Comparison of ENCODE assay signal across 20 cellular contexts in genomic region chrX:9528498-9528897, GRCh38.
DNase-seq lines count a peak whose midpoint lies in the region; ATAC-seq and TF ChIP-seq lines count a peak whose summit lies in the region.
"Had no signal": no experiment of that assay in that cellular context is flagged by ENCODE, and none has a peak within 500 bp of the region (broad histone marks: within the 10 kb centered on the region; RNA-seq: fewer than 3 reads in every experiment).

No MANE protein-coding gene starts in this region.

- intact Hi-C loops in heart left ventricle (cut with DNase I): loop anchor here in 2 of 10 donors (5.0 to 10.0 kb wide), 2 partner anchors 54 to 61 kb away; partner anchors contain the start of gene TBL1X (in 1 of the 2)

- H3K27me3 Mint-ChIP-seq in activated CD8-positive, alpha-beta memory T cell treated with anti-CD3 and anti-CD28 coated beads, Interleukin-2, amount 10 ng/mL, durations not matched to agents 7 days and 5 days: no peaks in the 10 kb centered on the region
- H3K27me3 Mint-ChIP-seq: B cell; CD4-positive, alpha-beta T cell had no signal

- TF ChIP-seq CTCF in cardiac muscle cell (IDR thresholded peaks at IDR 0.05; ENCODE audit: low read depth, low read length): no peak
- no peak for TF ChIP-seq CTCF in heart left ventricle (IDR thresholded peaks at IDR 0.05)
- TF ChIP-seq CTCF in coronary artery (IDR thresholded peaks at IDR 0.05): no peak

- no peak overlapping the region for H3K9ac ChIP-seq in HUES48 (ENCODE audit: low read depth, low read length)
- H3K9ac ChIP-seq: BLaER1 treated with 17β-estradiol and CSF1 and Interleukin-3, amounts not matched to agents 10 nM and 100 nM had no signal

- CTCF ChIA-PET in activated CD8-positive, alpha-beta memory T cell treated with anti-CD3 and anti-CD28 coated beads, Interleukin-2, amount 10 ng/mL, durations not matched to agents 7 days and 5 days (lab: Charles Lee): no interaction called here

- peaks cover 39% of the 10 kb centered on the region for H3K4me1 ChIP-seq in cardiac muscle cell (ENCODE audit: low read depth)
- peaks cover 0 to 15% (median 4%) of the 10 kb centered on the region in 12 donors for H3K4me1 ChIP-seq in heart left ventricle
- peaks cover 66% of the 10 kb centered on the region for H3K4me1 ChIP-seq in HUES48 (ENCODE audit: control insufficient read depth, insufficient read depth, low read length)

- H3K4me3 Mint-ChIP-seq in activated CD8-positive, alpha-beta memory T cell treated with anti-CD3 and anti-CD28 coated beads, Interleukin-2, amount 10 ng/mL, durations not matched to agents 7 days and 5 days: no peak overlapping the region
- H3K4me3 Mint-ChIP-seq: B cell; CD4-positive, alpha-beta T cell had no signal

- H3K36me3 ChIP-seq in cardiac muscle cell (no peaks in the 10 kb centered on the region), heart left ventricle (no peaks in the 10 kb centered on the region), HUES48 (ENCODE audit: control insufficient read depth, insufficient read depth, low read length) (no peaks in the 10 kb centered on the region)

- TF ChIP-seq POLR2A in heart left ventricle (IDR thresholded peaks at IDR 0.05): no peak

- H3K9me3 Mint-ChIP-seq in activated CD8-positive, alpha-beta memory T cell treated with anti-CD3 and anti-CD28 coated beads, Interleukin-2, amount 10 ng/mL, durations not matched to agents 7 days and 5 days (ENCODE audit: low read depth): no peaks in the 10 kb centered on the region
- H3K9me3 Mint-ChIP-seq: CD14-positive monocyte; CD4-positive, alpha-beta T cell had no signal

- H3K4me1 Mint-ChIP-seq in activated CD8-positive, alpha-beta memory T cell treated with anti-CD3 and anti-CD28 coated beads, Interleukin-2, amount 10 ng/mL, durations not matched to agents 7 days and 5 days: peaks cover 23% of the 10 kb centered on the region

- no peaks in the 10 kb centered on the region for H3K27me3 ChIP-seq in cardiac muscle cell
- H3K27me3 ChIP-seq in heart left ventricle: peaks cover 0 to 16% (median 0%) of the 10 kb centered on the region in 9 donors
- no peaks in the 10 kb centered on the region for H3K27me3 ChIP-seq in HUES48 (ENCODE audit: control insufficient read depth, insufficient read depth, low read length)
- H3K27me3 ChIP-seq: BLaER1 treated with 17β-estradiol and CSF1 and Interleukin-3, amounts not matched to agents 10 nM and 100 nM had no signal

- 64 to 94% (median 78%) methylated on average over 7 of the region's 7 CpGs for WGBS in heart left ventricle, 4 donors

- peak overlapping the region; percentile 68 for H3K27ac ChIP-seq in cardiac muscle cell
- H3K27ac ChIP-seq in heart left ventricle: no peak overlapping the region
- H3K27ac ChIP-seq in HUES48 (ENCODE audit: low read depth, low read length): peak overlapping the region; percentile 42
- no peak overlapping the region for H3K27ac ChIP-seq in coronary artery
- H3K27ac ChIP-seq: 22Rv1; BLaER1 treated with 17β-estradiol and CSF1 and Interleukin-3, amounts not matched to agents 10 nM and 100 nM had no signal

- no peak overlapping the region for H3K4me3 ChIP-seq in cardiac muscle cell
- H3K4me3 ChIP-seq in heart left ventricle: no peak overlapping the region
- H3K4me3 ChIP-seq in HUES48 (ENCODE audit: low read depth, low read length): peak overlapping the region; percentile 20; the same call in 1 of the 2 replicates
- H3K4me3 ChIP-seq in coronary artery: no peak overlapping the region
- H3K4me3 ChIP-seq: BLaER1 treated with 17β-estradiol and CSF1 and Interleukin-3, amounts not matched to agents 10 nM and 100 nM; GM12878 had no signal

- DNase-seq in cardiac muscle cell (ENCODE audit: low read depth in 1 of 2, low spot score in 1 of 2): no peak
- DNase-seq in heart left ventricle: no peak
- peak; percentile 40 for DNase-seq in coronary artery (ENCODE audit: low spot score)
- no peak for DNase-seq in OCI-M1 (lab: John Stamatoyannopoulos, UW)
- no peak for DNase-seq in activated CD8-positive, alpha-beta memory T cell treated with anti-CD3 and anti-CD28 coated beads, Interleukin-2, amount 10 ng/mL, durations not matched to agents 7 days and 5 days
- no peak for DNase-seq in RPMI8226
- DNase-seq: CD4-positive, alpha-beta T cell; CD8-positive, alpha-beta memory T cell; DMS 273 treated with DMSO at 0.1 percent for 48 hours; DMS79; EL; GDM1; HCEC 1CT had no signal

- H3K27ac Mint-ChIP-seq in activated CD8-positive, alpha-beta memory T cell treated with anti-CD3 and anti-CD28 coated beads, Interleukin-2, amount 10 ng/mL, durations not matched to agents 7 days and 5 days: no peak overlapping the region
- H3K27ac Mint-ChIP-seq: CD14-positive monocyte; CD4-positive, alpha-beta T cell had no signal

- ATAC-seq in heart left ventricle (no peak), HG02870 (IDR thresholded peaks at IDR 0.05; ENCODE audit: unreplicated experiment) (no peak)
- ATAC-seq in activated CD8-positive, alpha-beta memory T cell treated with anti-CD3 and anti-CD28 coated beads, Interleukin-2, amount 10 ng/mL, durations not matched to agents 7 days and 5 days: no peak
- ATAC-seq: GM12878 had no signal

- H3K9me3 ChIP-seq in cardiac muscle cell (ENCODE audit: low read depth) (no peaks in the 10 kb centered on the region), heart left ventricle (no peaks in the 10 kb centered on the region), HUES48 (ENCODE audit: control insufficient read depth, insufficient read depth, low read length) (no peaks in the 10 kb centered on the region)
- H3K9me3 ChIP-seq: BLaER1 treated with 17β-estradiol and CSF1 and Interleukin-3, amounts not matched to agents 10 nM and 100 nM had no signal

- H3K36me3 Mint-ChIP-seq in activated CD8-positive, alpha-beta memory T cell treated with anti-CD3 and anti-CD28 coated beads, Interleukin-2, amount 10 ng/mL, durations not matched to agents 7 days and 5 days: no peaks in the 10 kb centered on the region
- H3K36me3 Mint-ChIP-seq: CD8-positive, alpha-beta memory T cell had no signal

Comparison
In these comparisons a context has a peak if more than half of its experiments do, and no peak if none do; other contexts are left out.
1. H3K27ac ChIP-seq: peak in cardiac muscle cell (single experiment) and HUES48 (single experiment); none in heart left ventricle (0 of 12) and coronary artery (0 of 2).